Comparison of ENCODE assay signal across 1 cellular context in the genomic region with DNA sequence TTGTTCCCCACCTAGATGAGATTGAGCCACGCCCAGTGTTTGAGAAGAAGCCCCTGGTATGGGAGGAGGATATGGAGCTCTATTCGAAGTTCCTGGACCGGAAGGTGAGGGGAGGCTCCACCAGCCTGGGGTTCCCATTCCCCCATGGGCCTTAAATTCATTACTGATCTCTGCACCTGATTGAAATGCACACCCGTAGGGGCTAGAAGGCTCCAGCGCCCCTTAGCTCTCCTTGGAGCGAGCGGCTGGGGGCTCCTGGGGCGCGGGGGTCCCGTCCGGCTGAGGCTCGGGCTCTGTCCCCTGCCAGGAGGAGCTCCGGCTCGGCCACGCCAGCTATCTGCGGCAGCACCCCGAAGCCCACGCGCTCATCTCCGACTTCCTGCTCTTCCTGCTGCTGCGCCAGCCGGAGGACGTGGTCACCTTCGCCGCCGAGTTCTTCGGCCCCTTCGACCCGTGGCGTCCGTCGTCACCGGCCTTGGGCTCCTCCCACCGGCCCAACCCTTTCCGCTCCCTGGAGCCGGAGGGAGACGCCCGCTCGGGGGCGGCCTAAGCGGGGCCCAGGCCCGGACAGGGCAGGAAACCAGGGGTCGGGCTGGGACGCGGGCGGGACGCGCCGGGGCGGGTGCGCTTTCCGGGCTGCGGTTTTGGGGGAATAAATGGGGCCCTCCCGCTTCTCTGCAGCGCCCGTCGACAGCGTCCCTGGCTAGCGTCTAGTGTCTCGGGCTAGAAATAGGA.
TF ChIP-seq lines count a peak whose summit lies in the region.

No MANE protein-coding gene starts in this region.

TF ChIP-seq in GM12878, 131 proteins besides CTCF, POLR2A, EP300 and RAD21 (continues in another document):
- TF ChIP-seq POU2F2 (IDR thresholded peaks at IDR 0.05; ENCODE audit: borderline replicate concordance, low read depth, low read length), result peak; percentile 53
- no peak for TF ChIP-seq ZBTB4 (CRISPR knock-in tag; IDR thresholded peaks at IDR 0.05)
- TF ChIP-seq PML (IDR thresholded peaks at IDR 0.05; ENCODE audit: low read length), result no peak
- TF ChIP-seq SIN3A (IDR thresholded peaks at IDR 0.05; ENCODE audit: low read depth, low read length), result no peak
- TF ChIP-seq BCL11A (IDR thresholded peaks at IDR 0.05; ENCODE audit: low read depth, low read length), result no peak
- TF ChIP-seq FOS (IDR thresholded peaks at IDR 0.05; ENCODE audit: borderline replicate concordance, extremely low read depth, insufficient read length), result no peak
- TF ChIP-seq POLR2AphosphoS5 (IDR thresholded peaks at IDR 0.05; ENCODE audit: low read length), result peak; percentile 83
- no peak for TF ChIP-seq KDM1A (IDR thresholded peaks at IDR 0.05; ENCODE audit: borderline replicate concordance)
- peak; percentile 85 for TF ChIP-seq GATAD2B (conservative IDR thresholded peaks at IDR 0.05; ENCODE audit: low read depth)
- TF ChIP-seq, protein P1, sequence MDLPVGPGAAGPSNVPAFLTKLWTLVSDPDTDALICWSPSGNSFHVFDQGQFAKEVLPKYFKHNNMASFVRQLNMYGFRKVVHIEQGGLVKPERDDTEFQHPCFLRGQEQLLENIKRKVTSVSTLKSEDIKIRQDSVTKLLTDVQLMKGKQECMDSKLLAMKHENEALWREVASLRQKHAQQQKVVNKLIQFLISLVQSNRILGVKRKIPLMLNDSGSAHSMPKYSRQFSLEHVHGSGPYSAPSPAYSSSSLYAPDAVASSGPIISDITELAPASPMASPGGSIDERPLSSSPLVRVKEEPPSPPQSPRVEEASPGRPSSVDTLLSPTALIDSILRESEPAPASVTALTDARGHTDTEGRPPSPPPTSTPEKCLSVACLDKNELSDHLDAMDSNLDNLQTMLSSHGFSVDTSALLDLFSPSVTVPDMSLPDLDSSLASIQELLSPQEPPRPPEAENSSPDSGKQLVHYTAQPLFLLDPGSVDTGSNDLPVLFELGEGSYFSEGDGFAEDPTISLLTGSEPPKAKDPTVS (IDR thresholded peaks at IDR 0.05; ENCODE audit: low read depth, low read length), result no peak
- TF ChIP-seq WRNIP1 (IDR thresholded peaks at IDR 0.05; ENCODE audit: borderline replicate concordance, low read depth, low read length), result no peak
- TF ChIP-seq CBFB (IDR thresholded peaks at IDR 0.05; ENCODE audit: low read depth), result no peak
- TF ChIP-seq HDGF (IDR thresholded peaks at IDR 0.05), result peak; percentile 74; the same call in 1 of the 2 replicates
- TF ChIP-seq DPF2 (IDR thresholded peaks at IDR 0.05), result peak; percentile 43
- TF ChIP-seq POLR2AphosphoS2 (IDR thresholded peaks at IDR 0.05; ENCODE audit: low read depth, low read length), result peak; percentile 83; the same call in 1 of the 2 replicates
- TF ChIP-seq IKZF1 (conservative IDR thresholded peaks at IDR 0.05), result peak; percentile 86
- TF ChIP-seq FOXK2 (IDR thresholded peaks at IDR 0.05), result no peak
- TF ChIP-seq, protein P2, sequence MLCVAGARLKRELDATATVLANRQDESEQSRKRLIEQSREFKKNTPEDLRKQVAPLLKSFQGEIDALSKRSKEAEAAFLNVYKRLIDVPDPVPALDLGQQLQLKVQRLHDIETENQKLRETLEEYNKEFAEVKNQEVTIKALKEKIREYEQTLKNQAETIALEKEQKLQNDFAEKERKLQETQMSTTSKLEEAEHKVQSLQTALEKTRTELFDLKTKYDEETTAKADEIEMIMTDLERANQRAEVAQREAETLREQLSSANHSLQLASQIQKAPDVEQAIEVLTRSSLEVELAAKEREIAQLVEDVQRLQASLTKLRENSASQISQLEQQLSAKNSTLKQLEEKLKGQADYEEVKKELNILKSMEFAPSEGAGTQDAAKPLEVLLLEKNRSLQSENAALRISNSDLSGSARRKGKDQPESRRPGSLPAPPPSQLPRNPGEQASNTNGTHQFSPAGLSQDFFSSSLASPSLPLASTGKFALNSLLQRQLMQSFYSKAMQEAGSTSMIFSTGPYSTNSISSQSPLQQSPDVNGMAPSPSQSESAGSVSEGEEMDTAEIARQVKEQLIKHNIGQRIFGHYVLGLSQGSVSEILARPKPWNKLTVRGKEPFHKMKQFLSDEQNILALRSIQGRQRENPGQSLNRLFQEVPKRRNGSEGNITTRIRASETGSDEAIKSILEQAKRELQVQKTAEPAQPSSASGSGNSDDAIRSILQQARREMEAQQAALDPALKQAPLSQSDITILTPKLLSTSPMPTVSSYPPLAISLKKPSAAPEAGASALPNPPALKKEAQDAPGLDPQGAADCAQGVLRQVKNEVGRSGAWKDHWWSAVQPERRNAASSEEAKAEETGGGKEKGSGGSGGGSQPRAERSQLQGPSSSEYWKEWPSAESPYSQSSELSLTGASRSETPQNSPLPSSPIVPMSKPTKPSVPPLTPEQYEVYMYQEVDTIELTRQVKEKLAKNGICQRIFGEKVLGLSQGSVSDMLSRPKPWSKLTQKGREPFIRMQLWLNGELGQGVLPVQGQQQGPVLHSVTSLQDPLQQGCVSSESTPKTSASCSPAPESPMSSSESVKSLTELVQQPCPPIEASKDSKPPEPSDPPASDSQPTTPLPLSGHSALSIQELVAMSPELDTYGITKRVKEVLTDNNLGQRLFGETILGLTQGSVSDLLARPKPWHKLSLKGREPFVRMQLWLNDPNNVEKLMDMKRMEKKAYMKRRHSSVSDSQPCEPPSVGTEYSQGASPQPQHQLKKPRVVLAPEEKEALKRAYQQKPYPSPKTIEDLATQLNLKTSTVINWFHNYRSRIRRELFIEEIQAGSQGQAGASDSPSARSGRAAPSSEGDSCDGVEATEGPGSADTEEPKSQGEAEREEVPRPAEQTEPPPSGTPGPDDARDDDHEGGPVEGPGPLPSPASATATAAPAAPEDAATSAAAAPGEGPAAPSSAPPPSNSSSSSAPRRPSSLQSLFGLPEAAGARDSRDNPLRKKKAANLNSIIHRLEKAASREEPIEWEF (IDR thresholded peaks at IDR 0.05; ENCODE audit: insufficient replicate concordance, low read depth, low read length), result no peak
- TF ChIP-seq EZH2 (IDR thresholded peaks at IDR 0.05; ENCODE audit: borderline replicate concordance, control insufficient read depth, low read depth, low read length), result no peak
- peak; percentile 63; the same call in 1 of the 2 replicates for TF ChIP-seq LARP7 (IDR thresholded peaks at IDR 0.05)
- 0 out of 2 replicates have a peak, but pooled peaks have one; percentile 13 for TF ChIP-seq CHD2 (IDR thresholded peaks at IDR 0.05; ENCODE audit: borderline replicate concordance, low read depth, low read length)
- TF ChIP-seq JUND (IDR thresholded peaks at IDR 0.05; ENCODE audit: low read depth, low read length), result no peak
- no peak; a peak in 1 of 4 replicates for TF ChIP-seq ETV6 (conservative IDR thresholded peaks at IDR 0.05 in 1 of 2, IDR thresholded peaks at IDR 0.05 in 1 of 2; ENCODE audit: borderline replicate concordance in 1 of 2, low read depth in 1 of 2)
- peak; percentile 82 for TF ChIP-seq BCL3 (IDR thresholded peaks at IDR 0.05; ENCODE audit: borderline replicate concordance, insufficient read depth, low read depth, low read length, poor library complexity, severe bottlenecking)
- TF ChIP-seq, protein P3, sequence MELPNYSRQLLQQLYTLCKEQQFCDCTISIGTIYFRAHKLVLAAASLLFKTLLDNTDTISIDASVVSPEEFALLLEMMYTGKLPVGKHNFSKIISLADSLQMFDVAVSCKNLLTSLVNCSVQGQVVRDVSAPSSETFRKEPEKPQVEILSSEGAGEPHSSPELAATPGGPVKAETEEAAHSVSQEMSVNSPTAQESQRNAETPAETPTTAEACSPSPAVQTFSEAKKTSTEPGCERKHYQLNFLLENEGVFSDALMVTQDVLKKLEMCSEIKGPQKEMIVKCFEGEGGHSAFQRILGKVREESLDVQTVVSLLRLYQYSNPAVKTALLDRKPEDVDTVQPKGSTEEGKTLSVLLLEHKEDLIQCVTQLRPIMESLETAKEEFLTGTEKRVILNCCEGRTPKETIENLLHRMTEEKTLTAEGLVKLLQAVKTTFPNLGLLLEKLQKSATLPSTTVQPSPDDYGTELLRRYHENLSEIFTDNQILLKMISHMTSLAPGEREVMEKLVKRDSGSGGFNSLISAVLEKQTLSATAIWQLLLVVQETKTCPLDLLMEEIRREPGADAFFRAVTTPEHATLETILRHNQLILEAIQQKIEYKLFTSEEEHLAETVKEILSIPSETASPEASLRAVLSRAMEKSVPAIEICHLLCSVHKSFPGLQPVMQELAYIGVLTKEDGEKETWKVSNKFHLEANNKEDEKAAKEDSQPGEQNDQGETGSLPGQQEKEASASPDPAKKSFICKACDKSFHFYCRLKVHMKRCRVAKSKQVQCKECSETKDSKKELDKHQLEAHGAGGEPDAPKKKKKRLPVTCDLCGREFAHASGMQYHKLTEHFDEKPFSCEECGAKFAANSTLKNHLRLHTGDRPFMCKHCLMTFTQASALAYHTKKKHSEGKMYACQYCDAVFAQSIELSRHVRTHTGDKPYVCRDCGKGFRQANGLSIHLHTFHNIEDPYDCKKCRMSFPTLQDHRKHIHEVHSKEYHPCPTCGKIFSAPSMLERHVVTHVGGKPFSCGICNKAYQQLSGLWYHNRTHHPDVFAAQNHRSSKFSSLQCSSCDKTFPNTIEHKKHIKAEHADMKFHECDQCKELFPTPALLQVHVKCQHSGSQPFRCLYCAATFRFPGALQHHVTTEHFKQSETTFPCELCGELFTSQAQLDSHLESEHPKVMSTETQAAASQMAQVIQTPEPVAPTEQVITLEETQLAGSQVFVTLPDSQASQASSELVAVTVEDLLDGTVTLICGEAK (IDR thresholded peaks at IDR 0.05; ENCODE audit: borderline replicate concordance), result 0 out of 2 replicates have a peak, but pooled peaks have one; percentile 33
- TF ChIP-seq KAT2A (conservative IDR thresholded peaks at IDR 0.05; ENCODE audit: control insufficient read depth, low read depth, low read length), result no peak
- no peak for TF ChIP-seq ZNF24 (IDR thresholded peaks at IDR 0.05)
- TF ChIP-seq, protein P4, sequence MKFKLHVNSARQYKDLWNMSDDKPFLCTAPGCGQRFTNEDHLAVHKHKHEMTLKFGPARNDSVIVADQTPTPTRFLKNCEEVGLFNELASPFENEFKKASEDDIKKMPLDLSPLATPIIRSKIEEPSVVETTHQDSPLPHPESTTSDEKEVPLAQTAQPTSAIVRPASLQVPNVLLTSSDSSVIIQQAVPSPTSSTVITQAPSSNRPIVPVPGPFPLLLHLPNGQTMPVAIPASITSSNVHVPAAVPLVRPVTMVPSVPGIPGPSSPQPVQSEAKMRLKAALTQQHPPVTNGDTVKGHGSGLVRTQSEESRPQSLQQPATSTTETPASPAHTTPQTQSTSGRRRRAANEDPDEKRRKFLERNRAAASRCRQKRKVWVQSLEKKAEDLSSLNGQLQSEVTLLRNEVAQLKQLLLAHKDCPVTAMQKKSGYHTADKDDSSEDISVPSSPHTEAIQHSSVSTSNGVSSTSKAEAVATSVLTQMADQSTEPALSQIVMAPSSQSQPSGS (IDR thresholded peaks at IDR 0.05; ENCODE audit: low read length), result no peak
- no peak for TF ChIP-seq SMAD5 (IDR thresholded peaks at IDR 0.05; ENCODE audit: low read depth)
- TF ChIP-seq ELK1 (IDR thresholded peaks at IDR 0.05; ENCODE audit: low read depth, low read length), result no peak
- TF ChIP-seq TCF7 (IDR thresholded peaks at IDR 0.05; ENCODE audit: borderline replicate concordance), result no peak
- peak; percentile 40; the same call in 1 of the 2 replicates for TF ChIP-seq CREB1 (IDR thresholded peaks at IDR 0.05; ENCODE audit: low read depth)
- TF ChIP-seq TAF1 (IDR thresholded peaks at IDR 0.05; ENCODE audit: borderline replicate concordance, low read depth, low read length), result peak; percentile 21; the same call in 1 of the 2 replicates
- no peak; the same call in 1 of the 2 replicates for TF ChIP-seq BACH1 (IDR thresholded peaks at IDR 0.05; ENCODE audit: borderline replicate concordance)
